Comparison of ENCODE assay signal across 16 cellular contexts in genomic region chr16:53866520-53866919, GRCh38.
"Had no signal": no experiment of that assay in that cellular context is flagged by ENCODE, and none has a peak within 500 bp of the region (broad histone marks: within the 10 kb centered on the region; RNA-seq: fewer than 3 reads in every experiment).

No MANE protein-coding gene starts in this region.

- H3K9me3 ChIP-seq: sigmoid colon, thoracic aorta had no signal

- H3K27me3 ChIP-seq: sigmoid colon had no signal

- H3K27ac ChIP-seq: lower lobe of right lung, sigmoid colon, thoracic aorta had no signal

- H3K27ac Mint-ChIP-seq: activated CD8-positive, alpha-beta T cell treated with anti-CD3 and anti-CD28 coated beads, Interleukin-2, amount 10 ng/mL, durations not matched to agents 7 days and 5 days; activated naive CD8-positive, alpha-beta T cell treated with anti-CD3 and anti-CD28 coated beads for 36 hours; endodermal cell; stimulated activated naive B cell treated with anti-CD40 and anti-IgM and Interleukin-4, amounts not matched to agents 10 μg/mL and 1 μg/mL and 100 μg/mL, for 72 hours; type B pancreatic cell had no signal

- H3K27me3 Mint-ChIP-seq: activated naive CD8-positive, alpha-beta T cell treated with anti-CD3 and anti-CD28 coated beads for 36 hours; central memory CD8-positive, alpha-beta T cell; naive B cell; stimulated activated naive B cell treated with anti-CD40 and anti-IgM and Interleukin-4, amounts not matched to agents 10 μg/mL and 1 μg/mL and 100 μg/mL, for 72 hours; type B pancreatic cell had no signal

- DNase-seq: activated CD4-positive, alpha-beta T cell treated with anti-CD3 and anti-CD28 coated beads for 1 hour; activated CD4-positive, alpha-beta T cell treated with anti-CD3 and anti-CD28 coated beads, Interleukin-2, amount 50 U/mL, for 1 hour; activated CD8-positive, alpha-beta T cell treated with anti-CD3 and anti-CD28 coated beads, Interleukin-2, amount 10 ng/mL, durations not matched to agents 7 days and 5 days; activated naive CD8-positive, alpha-beta T cell treated with anti-CD3 and anti-CD28 coated beads for 36 hours; endodermal cell; lower lobe of right lung; naive B cell; occipital lobe; sigmoid colon; stimulated activated CD4-positive, alpha-beta T cell treated with anti-CD3 and anti-CD28 coated beads, Interleukin-2, amount 100 ng/mL, for 48 hours; stimulated activated CD8-positive, alpha-beta memory T cell treated with anti-CD3 and anti-CD28 coated beads, Interleukin-4, amount 100 ng/mL, for 48 hours; stimulated activated naive B cell treated with anti-CD40 and anti-IgM and Interleukin-4, amounts not matched to agents 10 μg/mL and 1 μg/mL and 100 μg/mL, for 72 hours; T-helper 9 cell had no signal

- H3K9me3 Mint-ChIP-seq: type B pancreatic cell had no signal

- H3K36me3 ChIP-seq: thoracic aorta had no signal

- H3K4me3 Mint-ChIP-seq: activated CD8-positive, alpha-beta T cell treated with anti-CD3 and anti-CD28 coated beads, Interleukin-2, amount 10 ng/mL, durations not matched to agents 7 days and 5 days; activated naive CD8-positive, alpha-beta T cell treated with anti-CD3 and anti-CD28 coated beads for 36 hours; central memory CD8-positive, alpha-beta T cell; endodermal cell; naive B cell; type B pancreatic cell had no signal

- H3K4me3 ChIP-seq: lower lobe of right lung, sigmoid colon, thoracic aorta had no signal
